In the genomic region with DNA sequence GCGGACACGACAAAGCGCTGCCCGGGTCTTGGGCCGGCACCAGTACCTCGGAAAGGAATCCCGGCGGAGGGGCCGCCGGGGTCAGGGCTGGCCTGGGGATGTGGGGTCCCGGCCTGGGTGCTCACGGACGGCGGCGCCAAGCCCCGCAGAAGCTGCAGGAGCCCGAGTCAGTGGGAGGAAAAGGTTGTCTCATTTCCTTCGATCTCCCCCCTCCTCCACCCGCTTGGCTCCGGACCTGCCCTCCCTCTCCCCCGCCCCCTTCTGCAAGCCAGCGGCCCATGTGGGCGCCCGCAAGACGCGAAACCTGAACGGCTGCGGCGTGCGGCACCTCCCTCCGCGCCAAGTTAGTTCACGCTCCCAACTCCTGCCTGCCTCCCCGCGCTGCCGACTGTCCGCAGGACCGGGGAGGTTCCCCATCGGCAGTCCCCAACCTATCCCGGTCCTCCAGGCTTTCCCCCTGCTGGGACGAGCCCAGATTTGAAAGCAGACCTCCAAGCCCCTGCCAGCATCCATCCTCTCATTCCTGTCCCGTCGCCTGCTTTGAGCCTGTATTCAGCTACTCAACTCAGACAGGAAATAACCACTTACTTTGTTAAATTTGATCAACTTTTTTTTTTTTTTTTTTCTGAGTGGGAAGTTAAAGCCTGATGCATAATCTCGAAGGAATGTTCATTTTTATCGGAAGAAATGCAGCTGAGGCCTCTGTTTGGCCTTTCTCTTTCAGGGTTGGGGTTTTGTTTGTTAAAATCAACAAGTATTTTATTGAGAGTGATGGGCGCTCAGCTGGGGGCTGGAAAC, we compare ENCODE assay signal across 8 cellular contexts. TPM values are rescaled to one million over a fixed set of nuclear protein-coding genes. Genes with fewer than 3 reads are reported as not detected.
DNase-seq lines count a peak whose midpoint lies in the region; ATAC-seq and TF ChIP-seq lines count a peak whose summit lies in the region.

A gene with protein sequence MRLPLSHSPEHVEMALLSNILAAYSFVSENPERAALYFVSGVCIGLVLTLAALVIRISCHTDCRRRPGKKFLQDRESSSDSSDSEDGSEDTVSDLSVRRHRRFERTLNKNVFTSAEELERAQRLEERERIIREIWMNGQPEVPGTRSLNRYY (minus strand): TSS at position 172 of the 798 bp plus-strand sequence. CDS start 42,799 bp downstream, outside the sequence.

- H2BK120ac ChIP-seq in IMR-90 (ENCODE audit: low read depth, low read length): peak within 1 kb of the TSS; percentile 94

- H3K36me3 Mint-ChIP-seq in activated CD4-positive, alpha-beta T cell treated with anti-CD3 and anti-CD28 coated beads, Interleukin-2, amount 10 ng/mL, durations not matched to agents 24 days and 14 days (ENCODE audit: low read depth): no peaks in the 10 kb centered on the region

- peak within 1 kb of the TSS; percentile 94; the same call in 2 of the 3 replicates for H2BK15ac ChIP-seq in IMR-90 (ENCODE audit: low read depth, low read length)

- peaks cover 29 to 61% of the 10 kb centered on the region in 2 experiments for H3K79me1 ChIP-seq in IMR-90 (ENCODE audit: low read depth in 1 of 2, low read length in 2 of 2)

- no CpG with 5 or more reads among the region's 46 CpGs for WGBS in IMR-90 (ENCODE audit: extremely low coverage in 2 of 2, insufficient read length in 1 of 2), 2 experiments
- WGBS in heart left ventricle, 4 donors: 2 to 5% (median 3%) methylated on average over 21 to 46 of the region's 46 CpGs

- no peak within 1 kb of the TSS for H3K27ac Mint-ChIP-seq in activated CD4-positive, alpha-beta T cell treated with anti-CD3 and anti-CD28 coated beads, Interleukin-2, amount 10 ng/mL, durations not matched to agents 24 days and 14 days

- peaks cover 13% of the 10 kb centered on the region for H3K4me1 ChIP-seq in IMR-90 (ENCODE audit: control insufficient read depth, insufficient read depth, low read length)
- peaks cover 0 to 21% (median 6%) of the 10 kb centered on the region in 12 donors for H3K4me1 ChIP-seq in heart left ventricle

- peak within 1 kb of the TSS; percentile 88 for H3K56ac ChIP-seq in IMR-90 (ENCODE audit: extremely low read depth, insufficient read depth, low read length)

- TF ChIP-seq POLR2A in IMR-90 (IDR thresholded peaks at IDR 0.05; ENCODE audit: low read depth, low read length) (peak; percentile 72), heart left ventricle (IDR thresholded peaks at IDR 0.05) (no peak)

- no peaks in the 10 kb centered on the region for H3K9me3 Mint-ChIP-seq in activated CD4-positive, alpha-beta T cell treated with anti-CD3 and anti-CD28 coated beads, Interleukin-2, amount 10 ng/mL, durations not matched to agents 24 days and 14 days

- peaks cover 10% of the 10 kb centered on the region for H3K4me1 Mint-ChIP-seq in activated CD4-positive, alpha-beta T cell treated with anti-CD3 and anti-CD28 coated beads, Interleukin-2, amount 10 ng/mL, durations not matched to agents 24 days and 14 days

- CTCF ChIA-PET in IMR-90 (lab: Yijun Ruan, JAX): interaction anchor here (0.6 to 2.0 kb wide), 11 partner anchors 13 to 67 kb away, joined by 3 to 15 read pairs (median 3); no protein-coding TSS in a partner anchor

- H4K20me1 ChIP-seq in IMR-90 (ENCODE audit: insufficient read depth, low read length): peaks cover 36% of the 10 kb centered on the region

- peak within 1 kb of the TSS; percentile 97 for H2BK5ac ChIP-seq in IMR-90 (ENCODE audit: low read depth, low read length, poor library complexity, severe bottlenecking)

- peak within 1 kb of the TSS; percentile 94 for H2AFZ ChIP-seq in IMR-90 (replicated peaks; ENCODE audit: low read length, poor library complexity)

- peak within 1 kb of the TSS; percentile 97 for H3K23ac ChIP-seq in IMR-90 (ENCODE audit: low read depth, low read length)

- no peaks in the 10 kb centered on the region for H3K36me3 ChIP-seq in IMR-90 (ENCODE audit: control insufficient read depth, insufficient read depth, low read length)
- H3K36me3 ChIP-seq in heart left ventricle: no peaks in the 10 kb centered on the region

- H3K27me3 ChIP-seq in IMR-90 (ENCODE audit: control insufficient read depth, insufficient read depth, low read length) (no peaks in the 10 kb centered on the region), heart left ventricle (peaks cover 0 to 36% (median 6%) of the 10 kb centered on the region in 9 donors)

- POLR2A ChIA-PET in IMR-90 (lab: Charles Lee; ENCODE audit: unreplicated experiment): interaction anchor here (0.6 to 1.1 kb wide), 4 partner anchors 17 to 145 kb away, joined by 3 to 9 read pairs (median 6); no protein-coding TSS in a partner anchor

- intact Hi-C loops in activated CD4-positive, alpha-beta T cell treated with anti-CD3 and anti-CD28 coated beads, Interleukin-2, amount 10 ng/mL, durations not matched to agents 24 days and 14 days (cut with micrococcal nuclease): no loop called here
- intact Hi-C loops in IMR-90 (cut with micrococcal nuclease) (loop anchor here (1.0 to 2.0 kb wide), 3 partner anchors 28 to 96 kb away; no protein-coding TSS in a partner anchor), heart left ventricle (cut with DNase I) (loop anchor here in 1 of 10 donors (5.0 kb wide), 1 partner anchor 41 kb away; no protein-coding TSS in a partner anchor)

- H3K9me3 ChIP-seq in IMR-90 (ENCODE audit: control insufficient read depth, insufficient read depth, low read length): no peaks in the 10 kb centered on the region
- no peaks in the 10 kb centered on the region for H3K9me3 ChIP-seq in heart left ventricle

- in situ Hi-C loops in IMR-90 (cut with MboI; ENCODE audit: low sequenced_read_pairs): loop anchor here (5.0 kb wide), 1 partner anchor 46 kb away; no protein-coding TSS in a partner anchor

- peak within 1 kb of the TSS; percentile 91 to 97 for H4K8ac ChIP-seq in IMR-90 (ENCODE audit: low read depth in 2 of 2, low read length in 2 of 2)

- peaks cover 42% of the 10 kb centered on the region for H3K9me1 ChIP-seq in IMR-90 (ENCODE audit: insufficient read depth, low read length)

- H4K5ac ChIP-seq in IMR-90 (ENCODE audit: low read depth, low read length): peak within 1 kb of the TSS; percentile 91

- peak within 1 kb of the TSS; percentile 99 for H2AK9ac ChIP-seq in IMR-90 (replicated peaks; ENCODE audit: low read depth, low read length, poor library complexity)

- H3K27ac ChIP-seq in IMR-90 (ENCODE audit: insufficient read depth, low read length) (peak within 1 kb of the TSS; percentile 99), heart left ventricle (peak within 1 kb of the TSS in 10 of 12 donors; percentile 40 to 82 (median 63))

- H3K4me3 ChIP-seq in IMR-90 (ENCODE audit: insufficient read depth, low read depth, low read length): peak within 1 kb of the TSS; percentile 88
- peak within 1 kb of the TSS; percentile 48 to 84 (median 64) for H3K4me3 ChIP-seq in heart left ventricle

- peak; percentile 75 for ATAC-seq in IMR-90 (ENCODE audit: low read depth)
- peak; percentile 36 to 76 (median 58) for ATAC-seq in heart left ventricle
- ATAC-seq in HG02642 (IDR thresholded peaks at IDR 0.05; ENCODE audit: poor library complexity, unreplicated experiment): no peak
- ATAC-seq in HG02610 (IDR thresholded peaks at IDR 0.05; ENCODE audit: unreplicated experiment): no peak

- H3K14ac ChIP-seq in IMR-90 (replicated peaks; ENCODE audit: low read depth, low read length): peak within 1 kb of the TSS; percentile 96

- peak; percentile 58 for DNase-seq in activated CD4-positive, alpha-beta T cell treated with anti-CD3 and anti-CD28 coated beads, Interleukin-2, amount 10 ng/mL, durations not matched to agents 24 days and 14 days
- DNase-seq in activated CD4-positive, alpha-beta T cell treated with anti-CD3 and anti-CD28 coated beads for 1 hour: no peak
- DNase-seq in IMR-90: peak; percentile 81
- peak; percentile 15 for DNase-seq in activated naive CD4-positive, alpha-beta T cell treated with anti-CD3 and anti-CD28 coated beads, Interleukin-2, amount 50 U/mL, for 16 hours
- peak; percentile 32 to 70 (median 56) for DNase-seq in heart left ventricle
- peak; percentile 57 for DNase-seq in pulmonary artery endothelial cell (ENCODE audit: low read depth, low spot score)

- peak within 1 kb of the TSS; percentile 83 for H3K4me3 Mint-ChIP-seq in activated CD4-positive, alpha-beta T cell treated with anti-CD3 and anti-CD28 coated beads, Interleukin-2, amount 10 ng/mL, durations not matched to agents 24 days and 14 days

- peak within 1 kb of the TSS; percentile 91 for H4K91ac ChIP-seq in IMR-90 (ENCODE audit: insufficient read depth, low read depth, low read length)

- peak within 1 kb of the TSS; percentile 79 for H3K18ac ChIP-seq in IMR-90 (ENCODE audit: low read depth, low read length)

- TF ChIP-seq RAD21 in IMR-90 (IDR thresholded peaks at IDR 0.05; ENCODE audit: low read length): peak; percentile 2; the same call in 1 of the 2 replicates

- TF ChIP-seq CTCF in IMR-90 (conservative IDR thresholded peaks at IDR 0.05; ENCODE audit: low read depth, low read length) (no peak), heart left ventricle (IDR thresholded peaks at IDR 0.05) (no peak)

- peak within 1 kb of the TSS; percentile 97 for H2AK5ac ChIP-seq in IMR-90 (ENCODE audit: low read depth, low read length)

- peak within 1 kb of the TSS; percentile 95 for H3K4me2 ChIP-seq in IMR-90 (ENCODE audit: low read depth, low read length)

- peak within 1 kb of the TSS; percentile 91 for H3K4ac ChIP-seq in IMR-90 (ENCODE audit: low read depth, low read length)

- peaks cover 45% of the 10 kb centered on the region for H3K27me3 Mint-ChIP-seq in activated CD4-positive, alpha-beta T cell treated with anti-CD3 and anti-CD28 coated beads, Interleukin-2, amount 10 ng/mL, durations not matched to agents 24 days and 14 days

- H3K9ac ChIP-seq in IMR-90 (ENCODE audit: low read depth, low read length): peak within 1 kb of the TSS; percentile 92

- dilution Hi-C loops in IMR-90 (cut with HindIII; ENCODE audit: low sequenced_read_pairs, unreplicated experiment): no loop called here

- no TSS peak for BruUV-seq in IMR-90 (replicated peaks; lab: Mats Ljungman, UMichigan)

- peak within 1 kb of the TSS; percentile 97 for H2BK20ac ChIP-seq in IMR-90 (ENCODE audit: low read depth, low read length)

TF ChIP-seq in IMR-90, 13 proteins besides CTCF, POLR2A, EP300 and RAD21 (continues in another document):
- TF ChIP-seq NFE2L2 (IDR thresholded peaks at IDR 0.05; ENCODE audit: low read depth, low read length) (no peak), MXI1 (IDR thresholded peaks at IDR 0.05; ENCODE audit: borderline replicate concordance, low read depth, low read length) (peak; percentile 85; the same call in 1 of the 2 replicates), FOS (IDR thresholded peaks at IDR 0.05; ENCODE audit: low read depth, low read length) (no peak), MAZ (IDR thresholded peaks at IDR 0.05; ENCODE audit: borderline replicate concordance, low read depth, low read length) (peak; percentile 42; the same call in 1 of the 2 replicates)

RNA-seq across cellular contexts. Expression of the gene that starts here (rescaled TPM):
- not detected in 2 replicates for total RNA-seq in activated CD4-positive, alpha-beta T cell treated with anti-CD3 and anti-CD28 coated beads, Interleukin-2, amount 10 ng/mL, durations not matched to agents 24 days and 14 days
- total RNA-seq in IMR-90 (2012; rRNA removed): 89.2 and 93.7 TPM in 2 replicates
- 54.5 and 61.6 TPM in 2 replicates for polyA plus RNA-seq in IMR-90 (2012; rRNA removed)
- 71.6 and 118 TPM in 2 replicates for polyA plus RNA-seq in IMR-90 (2012; cell fraction: cytosol; rRNA removed)
- 36.3 and 66.6 TPM in 2 replicates for polyA plus RNA-seq in IMR-90 (2012; cell fraction: nucleus; rRNA removed; ENCODE audit: low replicate concordance)
- total RNA-seq in heart left ventricle: 1 to 10 TPM in 5 of 9 donors, under 1 TPM in 3, not detected in 1; 0.42 to 5.0 (median 1.4) TPM
- polyA plus RNA-seq in heart left ventricle: 1 to 10 TPM in 1 of 2 donors, under 1 TPM in 1; 0.19 to 1.4 TPM
- total RNA-seq in pulmonary artery endothelial cell: 110 and 149 TPM in 2 replicates

Comparison
In these comparisons a context has a peak if more than half of its experiments do, and no peak if none do; other contexts are left out.
1. RNA of the gene that starts here (total RNA-seq): 110 to 149 TPM in pulmonary artery endothelial cell and 89.2 to 93.7 TPM in IMR-90; 0.42 to 5.0 TPM in heart left ventricle and not detected in activated CD4-positive, alpha-beta T cell treated with anti-CD3 and anti-CD28 coated beads, Interleukin-2, amount 10 ng/mL, durations not matched to agents 24 days and 14 days; every median in the first group is over 10 times any median in the second.
2. RNA of the gene that starts here (polyA plus RNA-seq): 36.3 to 118 TPM in IMR-90; 0.19 to 1.4 TPM in heart left ventricle; every median in the first group is over 10 times any median in the second.
3. Peak in DNase-seq in activated CD4-positive, alpha-beta T cell treated with anti-CD3 and anti-CD28 coated beads, Interleukin-2, amount 10 ng/mL, durations not matched to agents 24 days and 14 days; RNA of the gene not detected or under 1 TPM.
4. ATAC-seq: peak in IMR-90 (single experiment) and heart left ventricle (4 of 4); none in HG02642 (single experiment) and HG02610 (single experiment).